In the genomic region with DNA sequence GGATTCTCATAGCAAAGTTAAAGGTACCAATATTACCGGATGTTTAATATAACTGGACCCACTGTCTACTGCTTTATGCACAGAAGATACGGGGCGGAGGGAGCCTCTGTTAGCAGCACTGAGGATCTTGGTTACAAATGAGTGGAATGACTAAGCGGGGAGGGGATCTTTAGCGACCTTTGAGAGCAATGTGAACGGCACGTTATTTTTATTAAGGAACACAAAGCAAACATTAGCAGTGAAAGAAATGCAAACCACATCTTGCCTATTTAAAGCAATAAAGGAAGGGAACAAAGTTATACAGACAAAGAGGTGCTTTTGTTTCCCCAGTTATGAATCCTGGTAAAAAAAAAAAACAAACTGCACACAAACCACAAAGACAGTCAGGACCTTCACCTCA, we compare ENCODE assay signal across 18 cellular contexts. TPM values are rescaled to one million over a fixed set of nuclear protein-coding genes. Genes with fewer than 3 reads are reported as not detected.
DNase-seq lines count a peak whose midpoint lies in the region; ATAC-seq, FAIRE-seq and TF ChIP-seq lines count a peak whose summit lies in the region.
"Had no signal": no experiment of that assay in that cellular context is flagged by ENCODE, and none has a peak within 500 bp of the region (broad histone marks: within the 10 kb centered on the region; RNA-seq: fewer than 3 reads in every experiment).

No MANE protein-coding gene starts in this region.

- H3K79me2 ChIP-seq in astrocyte (ENCODE audit: insufficient read depth, low read length), result no peaks in the 10 kb centered on the region

- CTCF ChIA-PET in Calu3 (lab: Charles Lee), result no interaction called here

- no peaks in the 10 kb centered on the region for H3K36me3 ChIP-seq in astrocyte (ENCODE audit: insufficient read depth, low read length)

- no peak overlapping the region for H3K4me3 ChIP-seq in astrocyte (ENCODE audit: insufficient read depth, low read depth, low read length)

- BruUV-seq in Calu3 (replicated peaks; lab: Mats Ljungman, UMichigan), result no TSS peak

- peak overlapping the region; percentile 6 for H3K4me2 ChIP-seq in astrocyte (ENCODE audit: low read length)
- H3K4me2 ChIP-seq: SK-N-SH had no signal

- DNase-seq in Calu3, result peak; percentile 28
- peak; percentile 84 for DNase-seq in HT1080 (ENCODE audit: low read depth)
- no peak for DNase-seq in astrocyte (ENCODE audit: low read depth)
- DNase-seq in left colon, result no peak
- DNase-seq in activated CD4-positive, alpha-beta T cell treated with anti-CD3 and anti-CD28 coated beads, Interleukin-2, amount 10 ng/mL, durations not matched to agents 24 days and 14 days, result no peak
- DNase-seq in retina, result no peak
- DNase-seq: H9, MV-4-11, NCI-H1436, NCI-H2029, NCI-H510A, NCI-H82, Right ventricle myocardium superior, SK-N-SH had no signal

- peaks cover 13% of the 10 kb centered on the region for H3K27me3 ChIP-seq in astrocyte (ENCODE audit: insufficient read depth, low read length)

- no peaks in the 10 kb centered on the region for H3K4me1 ChIP-seq in astrocyte (ENCODE audit: insufficient read depth, low read length)

- H3K4me1 Mint-ChIP-seq in Calu3 (ENCODE audit: low read depth, unreplicated experiment), result peaks cover 13% of the 10 kb centered on the region
- no peaks in the 10 kb centered on the region for H3K4me1 Mint-ChIP-seq in astrocyte (ENCODE audit: low read depth, unreplicated experiment)
- no peaks in the 10 kb centered on the region for H3K4me1 Mint-ChIP-seq in activated CD4-positive, alpha-beta T cell treated with anti-CD3 and anti-CD28 coated beads, Interleukin-2, amount 10 ng/mL, durations not matched to agents 24 days and 14 days
- H3K4me1 Mint-ChIP-seq: IgD-negative memory B cell had no signal

- intact Hi-C loops in Calu3 (cut with micrococcal nuclease; ENCODE audit: unreplicated experiment) (no loop called here), left colon (cut with DNase I, micrococcal nuclease) (no loop called here)
- intact Hi-C loops in activated CD4-positive, alpha-beta T cell treated with anti-CD3 and anti-CD28 coated beads, Interleukin-2, amount 10 ng/mL, durations not matched to agents 24 days and 14 days (cut with micrococcal nuclease), result no loop called here

- H2AFZ ChIP-seq in astrocyte (ENCODE audit: low read depth, low read length), result no peak overlapping the region

- FAIRE-seq in astrocyte (lab: Jason Lieb, UNC), result no peak

- TF ChIP-seq CTCF in Calu3 (IDR thresholded peaks at IDR 0.05; ENCODE audit: unreplicated experiment), result no peak
- TF ChIP-seq CTCF in astrocyte (IDR thresholded peaks at IDR 0.05; ENCODE audit: insufficient read depth, low read depth, low read length), result no peak

- H3K27me3 Mint-ChIP-seq in Calu3 (ENCODE audit: unreplicated experiment) (peaks cover 96% of the 10 kb centered on the region), astrocyte (ENCODE audit: low read depth, unreplicated experiment) (peaks cover 62% of the 10 kb centered on the region)
- peaks cover 20% of the 10 kb centered on the region for H3K27me3 Mint-ChIP-seq in activated CD4-positive, alpha-beta T cell treated with anti-CD3 and anti-CD28 coated beads, Interleukin-2, amount 10 ng/mL, durations not matched to agents 24 days and 14 days

- H3K27ac ChIP-seq in astrocyte (ENCODE audit: low read depth, low read length), result no peak overlapping the region
- H3K27ac ChIP-seq: C4-2B had no signal

- H3K4me3 Mint-ChIP-seq in Calu3 (ENCODE audit: low read depth, unreplicated experiment) (no peak overlapping the region), astrocyte (ENCODE audit: unreplicated experiment) (no peak overlapping the region)
- H3K4me3 Mint-ChIP-seq in activated CD4-positive, alpha-beta T cell treated with anti-CD3 and anti-CD28 coated beads, Interleukin-2, amount 10 ng/mL, durations not matched to agents 24 days and 14 days, result no peak overlapping the region
- H3K4me3 Mint-ChIP-seq: H9, IgD-negative memory B cell had no signal

- H3K9me3 ChIP-seq in astrocyte (ENCODE audit: insufficient read depth, low read depth, low read length), result no peaks in the 10 kb centered on the region
- H3K9me3 ChIP-seq: SK-N-SH had no signal

- H3K27ac Mint-ChIP-seq in Calu3 (ENCODE audit: unreplicated experiment) (no peak overlapping the region), astrocyte (ENCODE audit: unreplicated experiment) (no peak overlapping the region)
- H3K27ac Mint-ChIP-seq in activated CD4-positive, alpha-beta T cell treated with anti-CD3 and anti-CD28 coated beads, Interleukin-2, amount 10 ng/mL, durations not matched to agents 24 days and 14 days, result no peak overlapping the region
- H3K27ac Mint-ChIP-seq: H9, IgD-negative memory B cell had no signal

- no peaks in the 10 kb centered on the region for H3K9me3 Mint-ChIP-seq in Calu3 (ENCODE audit: low read depth, unreplicated experiment)
- peaks cover 2% of the 10 kb centered on the region for H3K9me3 Mint-ChIP-seq in astrocyte (ENCODE audit: unreplicated experiment)
- no peaks in the 10 kb centered on the region for H3K9me3 Mint-ChIP-seq in activated CD4-positive, alpha-beta T cell treated with anti-CD3 and anti-CD28 coated beads, Interleukin-2, amount 10 ng/mL, durations not matched to agents 24 days and 14 days
- H3K9me3 Mint-ChIP-seq: H9, IgD-negative memory B cell had no signal

- no peaks in the 10 kb centered on the region for H3K36me3 Mint-ChIP-seq in Calu3 (ENCODE audit: insufficient read depth, unreplicated experiment)
- H3K36me3 Mint-ChIP-seq in astrocyte (ENCODE audit: low read depth, unreplicated experiment), result no peaks in the 10 kb centered on the region
- H3K36me3 Mint-ChIP-seq in activated CD4-positive, alpha-beta T cell treated with anti-CD3 and anti-CD28 coated beads, Interleukin-2, amount 10 ng/mL, durations not matched to agents 24 days and 14 days (ENCODE audit: low read depth), result no peaks in the 10 kb centered on the region
- H3K36me3 Mint-ChIP-seq: IgD-negative memory B cell had no signal

- no peaks in the 10 kb centered on the region for H4K20me1 ChIP-seq in astrocyte (ENCODE audit: insufficient read depth, low read length)

- H3K9ac ChIP-seq in astrocyte (ENCODE audit: low read length), result no peak overlapping the region
- H3K9ac ChIP-seq: SK-N-SH had no signal

- peak; percentile 72 for ATAC-seq in left colon
- ATAC-seq in GM21526 (IDR thresholded peaks at IDR 0.05; ENCODE audit: low FRiP score, unreplicated experiment), result no peak

RNA-seq across cellular contexts. Expression of a gene that starts 27.1 kb away (rescaled TPM):
- not detected in 2 replicates for total RNA-seq in Calu3 (2022)
- not detected in 2 replicates for total RNA-seq in HT1080 (2014; rRNA removed; shearing (Covaris generic))
- polyA plus RNA-seq in HT1080 (2015; cell fraction: cytosol; rRNA removed), result not detected in 2 replicates
- not detected in 2 replicates for polyA plus RNA-seq in HT1080 (2015; cell fraction: nucleus; rRNA removed)
- total RNA-seq in astrocyte, result 0.09 and 0.24 TPM in 2 replicates
- total RNA-seq in left colon, result not detected
- not detected in 2 replicates for total RNA-seq in activated CD4-positive, alpha-beta T cell treated with anti-CD3 and anti-CD28 coated beads, Interleukin-2, amount 10 ng/mL, durations not matched to agents 24 days and 14 days
- total RNA-seq: LHCN-M2, Right ventricle myocardium superior had no signal
- polyA plus RNA-seq: IgD-negative memory B cell, SK-N-SH had no signal

Comparison
In these comparisons a context has a peak if more than half of its experiments do, and no peak if none do; other contexts are left out.
1. DNase-seq: peak in Calu3 (single experiment) and HT1080 (single experiment); none in astrocyte (single experiment), left colon (0 of 2), activated CD4-positive, alpha-beta T cell treated with anti-CD3 and anti-CD28 coated beads, Interleukin-2, amount 10 ng/mL, durations not matched to agents 24 days and 14 days (single experiment) and retina (single experiment).